9 cellular contexts compared by ENCODE assay signal in the genomic region with DNA sequence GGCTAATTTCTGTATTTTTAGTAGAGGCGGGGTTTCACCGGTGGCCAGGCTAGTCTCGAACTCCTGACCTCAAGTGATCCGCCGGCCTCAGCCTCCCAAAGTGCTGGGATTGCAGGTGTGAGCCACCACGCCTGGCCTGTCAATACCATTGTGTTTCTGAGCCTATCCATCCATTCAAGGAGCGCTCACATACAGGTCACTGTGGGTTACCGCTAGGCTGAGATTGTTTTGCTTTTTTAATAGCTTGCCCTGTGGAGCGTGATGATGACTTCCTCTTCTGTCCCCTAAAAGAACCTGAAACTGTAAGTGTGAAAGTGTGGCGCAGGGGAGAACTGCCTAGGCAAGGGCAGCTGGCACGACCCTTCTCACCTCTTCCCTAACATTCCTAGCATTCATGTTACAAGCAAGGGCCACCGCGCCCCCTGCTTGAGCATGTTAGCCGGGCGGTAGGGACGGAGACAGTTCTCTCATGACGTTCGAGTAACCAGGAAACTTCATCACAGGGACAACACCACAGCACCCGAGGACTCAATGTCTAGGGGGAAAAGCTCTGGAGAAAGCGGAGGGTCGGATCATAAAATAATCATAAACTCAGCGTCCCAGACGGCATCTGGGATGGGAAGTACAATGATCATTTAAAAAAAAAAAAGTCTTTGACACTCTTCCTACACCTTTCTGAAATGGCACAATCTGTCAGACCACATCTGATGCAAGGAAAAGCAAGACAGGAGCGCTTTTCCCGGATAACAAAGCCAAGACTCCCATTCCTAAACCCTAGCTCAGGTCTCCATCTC. TPM values are rescaled to one million over a fixed set of nuclear protein-coding genes. Genes with fewer than 3 reads are reported as not detected.
A peak's percentile ranks its signal among the peaks of the same experiment; 100 is the strongest.
DNase-seq lines count a peak whose midpoint lies in the region; ATAC-seq lines count a peak whose summit lies in the region.
"Had no signal": no experiment of that assay in that cellular context is flagged by ENCODE, and none has a peak within 500 bp of the region (broad histone marks: within the 10 kb centered on the region; RNA-seq: fewer than 3 reads in every experiment).

No MANE protein-coding gene starts in this region.

- no peaks in the 10 kb centered on the region for H3K36me3 Mint-ChIP-seq in CD4-positive, CD25-positive, alpha-beta regulatory T cell
- H3K36me3 Mint-ChIP-seq in stimulated activated effector memory CD8-positive, alpha-beta T cell treated with anti-CD3 and anti-CD28 coated beads, Interleukin-12 subunit alpha, Interleukin-12 subunit beta, amount 100 ng/mL, for 72 hours = no peaks in the 10 kb centered on the region

- peak overlapping the region; percentile 89 for H3K4me3 ChIP-seq in CD4-positive, CD25-positive, alpha-beta regulatory T cell (ENCODE audit: low read depth, low read length)
- peak overlapping the region; percentile 62 for H3K4me3 ChIP-seq in iPS-15b (ENCODE audit: low read depth, low read length)

- H3K27ac Mint-ChIP-seq in CD4-positive, CD25-positive, alpha-beta regulatory T cell = peak overlapping the region; percentile 79 to 91 (median 84)
- H3K27ac Mint-ChIP-seq in stimulated activated effector memory CD8-positive, alpha-beta T cell treated with anti-CD3 and anti-CD28 coated beads, Interleukin-12 subunit alpha, Interleukin-12 subunit beta, amount 100 ng/mL, for 72 hours = peak overlapping the region; percentile 56

- peaks cover 0 to 14% (median 7%) of the 10 kb centered on the region in 4 donors for H3K4me1 Mint-ChIP-seq in CD4-positive, CD25-positive, alpha-beta regulatory T cell
- H3K4me1 Mint-ChIP-seq in stimulated activated effector memory CD8-positive, alpha-beta T cell treated with anti-CD3 and anti-CD28 coated beads, Interleukin-12 subunit alpha, Interleukin-12 subunit beta, amount 100 ng/mL, for 72 hours = peaks cover 34% of the 10 kb centered on the region

- peak; percentile 21 to 22 for ATAC-seq in CD4-positive, CD25-positive, alpha-beta regulatory T cell (ENCODE audit: low read depth in 2 of 2)
- ATAC-seq in GM19023 (IDR thresholded peaks at IDR 0.05; ENCODE audit: unreplicated experiment) (peak; percentile 61), HG03095 (IDR thresholded peaks at IDR 0.05; ENCODE audit: unreplicated experiment) (peak; percentile 65)
- no peak for ATAC-seq in stimulated activated effector memory CD8-positive, alpha-beta T cell treated with anti-CD3 and anti-CD28 coated beads, Interleukin-12 subunit alpha, Interleukin-12 subunit beta, amount 100 ng/mL, for 72 hours

- H3K9me3 Mint-ChIP-seq in CD4-positive, CD25-positive, alpha-beta regulatory T cell = no peaks in the 10 kb centered on the region
- H3K9me3 Mint-ChIP-seq in stimulated activated effector memory CD8-positive, alpha-beta T cell treated with anti-CD3 and anti-CD28 coated beads, Interleukin-12 subunit alpha, Interleukin-12 subunit beta, amount 100 ng/mL, for 72 hours = no peaks in the 10 kb centered on the region

- no peaks in the 10 kb centered on the region for H3K27me3 Mint-ChIP-seq in CD4-positive, CD25-positive, alpha-beta regulatory T cell

- peak overlapping the region; percentile 76 to 94 (median 88) for H3K4me3 Mint-ChIP-seq in CD4-positive, CD25-positive, alpha-beta regulatory T cell
- H3K4me3 Mint-ChIP-seq in stimulated activated effector memory CD8-positive, alpha-beta T cell treated with anti-CD3 and anti-CD28 coated beads, Interleukin-12 subunit alpha, Interleukin-12 subunit beta, amount 100 ng/mL, for 72 hours = peak overlapping the region; percentile 82

- DNase-seq in CD4-positive, CD25-positive, alpha-beta regulatory T cell = peak in 2 of 3 donors; percentile 16 to 53
- peak; percentile 6 for DNase-seq in activated CD4-positive, alpha-beta T cell treated with anti-CD3 and anti-CD28 coated beads, Interleukin-2, amount 50 U/mL, for 1 hour
- DNase-seq in stimulated activated effector memory CD8-positive, alpha-beta T cell treated with anti-CD3 and anti-CD28 coated beads, Interleukin-12 subunit alpha, Interleukin-12 subunit beta, amount 100 ng/mL, for 72 hours (ENCODE audit: low spot score in 2 of 2) = no peak
- no peak for DNase-seq in DMS 273 treated with DMSO at 0.1 percent for 48 hours (lab: John Stamatoyannopoulos, UW)
- no peak for DNase-seq in stimulated activated CD4-positive, alpha-beta T cell treated with anti-CD3 and anti-CD28 coated beads, Interleukin-4, amount 100 ng/mL, for 24 hours

- no peaks in the 10 kb centered on the region for H3K36me3 ChIP-seq in CD4-positive, CD25-positive, alpha-beta regulatory T cell (ENCODE audit: control insufficient read depth, insufficient read depth, low read length)
- no peaks in the 10 kb centered on the region for H3K36me3 ChIP-seq in iPS-15b (ENCODE audit: control insufficient read depth, insufficient read depth, low read length)
- H3K36me3 ChIP-seq: SJSA1 had no signal

- peaks cover 10% of the 10 kb centered on the region for H3K4me1 ChIP-seq in CD4-positive, CD25-positive, alpha-beta regulatory T cell (ENCODE audit: control insufficient read depth, insufficient read depth, low read length, poor library complexity, severe bottlenecking)
- no peaks in the 10 kb centered on the region for H3K4me1 ChIP-seq in iPS-15b (ENCODE audit: control insufficient read depth, insufficient read depth, low read length)

- no peak overlapping the region for H3K27ac ChIP-seq in CD4-positive, CD25-positive, alpha-beta regulatory T cell (ENCODE audit: insufficient read depth, low read length, poor library complexity, severe bottlenecking)
- H3K27ac ChIP-seq: SJSA1 had no signal

- no peaks in the 10 kb centered on the region for H3K9me3 ChIP-seq in CD4-positive, CD25-positive, alpha-beta regulatory T cell (ENCODE audit: control insufficient read depth in 2 of 2, low read length in 2 of 2)
- no peaks in the 10 kb centered on the region for H3K9me3 ChIP-seq in iPS-15b (ENCODE audit: control insufficient read depth, insufficient read depth, low read length)
- H3K9me3 ChIP-seq: SJSA1 had no signal

- no peaks in the 10 kb centered on the region for H3K27me3 ChIP-seq in CD4-positive, CD25-positive, alpha-beta regulatory T cell (ENCODE audit: control insufficient read depth, insufficient read depth, low read length)
- peaks cover 21% of the 10 kb centered on the region for H3K27me3 ChIP-seq in iPS-15b (ENCODE audit: control insufficient read depth, insufficient read depth, low read length)

- H3K9ac ChIP-seq in iPS-15b (ENCODE audit: low read depth, low read length) = no peak overlapping the region

RNA-seq across cellular contexts. Expression of gene LAMP3, which starts 0.8 kb away (rescaled TPM):
- total RNA-seq in CD4-positive, CD25-positive, alpha-beta regulatory T cell = 3.7 TPM
- polyA plus RNA-seq in CD4-positive, CD25-positive, alpha-beta regulatory T cell = 1 to 10 TPM; 2.7 to 6.5 (median 5.7) TPM
- total RNA-seq: SJSA1 had no signal

Comparison
In these comparisons a context has a peak if more than half of its experiments do, and no peak if none do; other contexts are left out.
1. DNase-seq: peak in CD4-positive, CD25-positive, alpha-beta regulatory T cell (2 of 3) and activated CD4-positive, alpha-beta T cell treated with anti-CD3 and anti-CD28 coated beads, Interleukin-2, amount 50 U/mL, for 1 hour (single experiment); none in stimulated activated effector memory CD8-positive, alpha-beta T cell treated with anti-CD3 and anti-CD28 coated beads, Interleukin-12 subunit alpha, Interleukin-12 subunit beta, amount 100 ng/mL, for 72 hours (0 of 2), DMS 273 treated with DMSO at 0.1 percent for 48 hours (single experiment) and stimulated activated CD4-positive, alpha-beta T cell treated with anti-CD3 and anti-CD28 coated beads, Interleukin-4, amount 100 ng/mL, for 24 hours (single experiment).